In the genomic region with DNA sequence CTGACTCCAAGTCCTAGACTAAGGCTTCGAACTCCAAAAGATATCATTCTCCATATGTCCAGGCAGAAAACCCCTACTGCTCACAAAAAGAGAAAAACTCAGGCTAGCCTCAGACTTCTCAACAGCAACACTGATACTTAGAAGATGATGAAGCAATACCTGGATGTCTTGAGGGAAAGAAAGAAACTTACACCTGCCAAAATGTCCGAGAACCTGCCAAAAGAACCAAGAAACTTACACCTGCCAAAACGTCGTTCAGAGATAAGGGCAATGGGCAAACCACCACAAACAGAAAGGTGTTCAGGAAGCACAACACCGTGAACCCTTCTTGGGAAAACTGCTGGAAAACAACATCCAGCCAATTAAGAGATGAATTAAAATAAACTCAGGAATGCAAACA, we compare ENCODE assay signal across 15 cellular contexts.
"Had no signal": no experiment of that assay in that cellular context is flagged by ENCODE, and none has a peak within 500 bp of the region (broad histone marks: within the 10 kb centered on the region; RNA-seq: fewer than 3 reads in every experiment).

No MANE protein-coding gene starts in this region.

- H3K27me3 ChIP-seq: esophagus muscularis mucosa, gastrocnemius medialis, stomach, transverse colon had no signal

- H3K9me3 ChIP-seq: esophagus muscularis mucosa, gastrocnemius medialis, stomach, thoracic aorta, transverse colon had no signal

- H3K27ac ChIP-seq: epithelial cell of prostate, esophagus muscularis mucosa, gastrocnemius medialis, thoracic aorta, transverse colon had no signal

- DNase-seq: effector memory CD4-positive, alpha-beta T cell; gastrocnemius medialis; glutamatergic neuron; islet precursor cell; natural killer cell; right cardiac atrium; small intestine; stimulated activated CD4-positive, alpha-beta T cell treated with anti-CD3 and anti-CD28 coated beads, Interleukin-12 subunit alpha, Interleukin-12 subunit beta, amount 100 ng/mL, for 4 hours; stimulated activated naive CD4-positive, alpha-beta T cell; stomach; substantia nigra; transverse colon had no signal

- H3K4me3 ChIP-seq: esophagus muscularis mucosa, gastrocnemius medialis, stomach, thoracic aorta, transverse colon had no signal

- ATAC-seq: gastrocnemius medialis, right cardiac atrium had no signal

- H3K36me3 ChIP-seq: esophagus muscularis mucosa, gastrocnemius medialis, stomach, thoracic aorta, transverse colon had no signal
